Comparison of ENCODE assay signal across 7 cellular contexts in genomic region chrX:149871940-149872339, GRCh38. TPM values are rescaled to one million over a fixed set of nuclear protein-coding genes. Genes with fewer than 3 reads are reported as not detected.
DNase-seq lines count a peak whose midpoint lies in the region; ATAC-seq and TF ChIP-seq lines count a peak whose summit lies in the region.

No MANE protein-coding gene starts in this region.

- intact Hi-C loops in tibial artery (cut with DNase I; ENCODE audit: low total_unique reads), result no loop called here

- POLR2A ChIA-PET in naive thymus-derived CD8-positive, alpha-beta T cell (lab: Charles Lee), result no interaction called here

- H3K4me3 ChIP-seq in tibial artery, result no peak overlapping the region

- no peaks in the 10 kb centered on the region for H3K9me3 Mint-ChIP-seq in activated naive CD4-positive, alpha-beta T cell treated with anti-CD3 and anti-CD28 coated beads, Interleukin-2, amount 50 U/mL, for 72 hours
- H3K9me3 Mint-ChIP-seq in naive thymus-derived CD8-positive, alpha-beta T cell, result no peaks in the 10 kb centered on the region

- no peaks in the 10 kb centered on the region for H3K36me3 Mint-ChIP-seq in activated naive CD4-positive, alpha-beta T cell treated with anti-CD3 and anti-CD28 coated beads, Interleukin-2, amount 50 U/mL, for 72 hours
- no peaks in the 10 kb centered on the region for H3K36me3 Mint-ChIP-seq in naive thymus-derived CD8-positive, alpha-beta T cell

- H3K4me1 Mint-ChIP-seq in naive thymus-derived CD8-positive, alpha-beta T cell, result peaks cover 0 to 5% (median 0%) of the 10 kb centered on the region in 4 donors

- peak; percentile 44 for DNase-seq in RPMI8226
- DNase-seq in activated naive CD4-positive, alpha-beta T cell treated with anti-CD3 and anti-CD28 coated beads, Interleukin-2, amount 50 U/mL, for 72 hours (ENCODE audit: low spot score in 2 of 2), result peak in 1 of 2 donors; percentile 64
- peak in 9 of 10 donors; percentile 12 to 47 (median 27) for DNase-seq in naive thymus-derived CD8-positive, alpha-beta T cell
- DNase-seq in tibial artery, result no peak

- no peaks in the 10 kb centered on the region for H3K4me1 ChIP-seq in tibial artery

- no peak overlapping the region for H3K27ac Mint-ChIP-seq in activated naive CD4-positive, alpha-beta T cell treated with anti-CD3 and anti-CD28 coated beads, Interleukin-2, amount 50 U/mL, for 72 hours
- no peak overlapping the region for H3K27ac Mint-ChIP-seq in naive thymus-derived CD8-positive, alpha-beta T cell

- no peaks in the 10 kb centered on the region for H3K36me3 ChIP-seq in tibial artery

- no peak overlapping the region for H3K27ac ChIP-seq in tibial artery

- peaks cover 6 to 11% (median 10%) of the 10 kb centered on the region in 5 donors for H3K27me3 Mint-ChIP-seq in naive thymus-derived CD8-positive, alpha-beta T cell

- no peaks in the 10 kb centered on the region for H3K9me3 ChIP-seq in tibial artery

- no peak overlapping the region for H3K4me3 Mint-ChIP-seq in naive thymus-derived CD8-positive, alpha-beta T cell

- TF ChIP-seq CTCF in tibial artery (IDR thresholded peaks at IDR 0.05), result no peak

- no peaks in the 10 kb centered on the region for H3K27me3 ChIP-seq in tibial artery

- ATAC-seq in GM18861 (IDR thresholded peaks at IDR 0.05; ENCODE audit: unreplicated experiment) (peak; percentile 97), HG02852 (IDR thresholded peaks at IDR 0.05; ENCODE audit: unreplicated experiment) (peak; percentile 90), GM18870 (IDR thresholded peaks at IDR 0.05; ENCODE audit: unreplicated experiment) (no peak)
- peak; percentile 88 to 98 for ATAC-seq in activated naive CD4-positive, alpha-beta T cell treated with anti-CD3 and anti-CD28 coated beads, Interleukin-2, amount 50 U/mL, for 72 hours
- peak; percentile 78 to 80 for ATAC-seq in naive thymus-derived CD8-positive, alpha-beta T cell

RNA-seq across cellular contexts. Expression of gene MAGEA8, which starts 9.0 kb away (rescaled TPM):
- total RNA-seq in activated naive CD4-positive, alpha-beta T cell treated with anti-CD3 and anti-CD28 coated beads, Interleukin-2, amount 50 U/mL, for 72 hours, result not detected
- total RNA-seq in naive thymus-derived CD8-positive, alpha-beta T cell, result not detected
- polyA plus RNA-seq in naive thymus-derived CD8-positive, alpha-beta T cell, result not detected

RNA-seq across cellular contexts. Expression of gene HSFX4, which starts 57.4 kb away (rescaled TPM):
- not detected for total RNA-seq in activated naive CD4-positive, alpha-beta T cell treated with anti-CD3 and anti-CD28 coated beads, Interleukin-2, amount 50 U/mL, for 72 hours
- not detected for total RNA-seq in naive thymus-derived CD8-positive, alpha-beta T cell
- polyA plus RNA-seq in naive thymus-derived CD8-positive, alpha-beta T cell, result not detected

Comparison
In these comparisons a context has a peak if more than half of its experiments do, and no peak if none do; other contexts are left out.
1. DNase-seq: peak in RPMI8226 (single experiment) and naive thymus-derived CD8-positive, alpha-beta T cell (9 of 10); none in tibial artery (0 of 2).